1 cellular context compared by ENCODE assay signal in the genomic region with DNA sequence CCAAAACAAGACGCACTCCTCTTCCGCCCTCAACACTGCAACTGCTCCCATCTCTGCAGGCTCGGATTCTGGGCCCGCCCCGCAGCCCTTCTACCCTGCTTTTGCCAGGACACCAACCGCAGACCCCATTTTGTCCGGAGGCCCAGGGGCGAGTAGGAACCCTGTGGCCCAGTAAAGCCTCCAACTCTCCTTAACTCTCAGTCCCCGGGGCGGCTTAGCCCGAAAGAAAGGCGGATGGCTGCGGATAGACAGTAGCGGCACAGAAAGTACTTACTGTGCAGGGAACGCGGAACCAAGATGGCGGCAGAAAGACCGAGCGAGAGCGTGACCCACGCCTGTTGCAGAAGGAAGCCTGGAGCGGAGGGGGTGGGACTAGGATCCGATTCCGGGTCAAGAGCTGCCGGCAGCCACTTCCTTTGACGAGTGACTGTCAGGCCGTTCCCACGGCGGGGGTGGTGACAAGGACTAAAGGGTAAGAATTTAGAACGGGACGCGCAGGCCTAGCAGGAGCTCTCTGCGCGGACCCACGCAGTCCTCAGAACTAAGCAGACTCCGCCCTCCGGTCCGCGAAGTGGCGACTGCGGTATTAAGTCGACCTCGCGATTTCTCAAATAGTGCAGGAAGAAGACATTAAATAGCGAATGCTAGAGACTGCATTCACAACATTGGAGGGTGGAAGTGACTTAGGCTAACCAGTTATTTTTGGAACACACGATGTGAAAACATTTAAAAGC.
TF ChIP-seq lines count a peak whose summit lies in the region.

TSS of gene NACA (minus strand) at position 311 of the 734 bp plus-strand sequence. CDS start 778 bp downstream, outside the sequence.

TF ChIP-seq in HepG2, 621 proteins besides CTCF, POLR2A, EP300 and RAD21 (continued from another document and continues in another):
- 0 out of 2 replicates have a peak, but pooled peaks have one; percentile 76 for TF ChIP-seq ZHX1 (CRISPR knock-in tag; IDR thresholded peaks at IDR 0.05; ENCODE audit: low read depth)
- TF ChIP-seq JUND (CRISPR knock-in tag; IDR thresholded peaks at IDR 0.05) = 0 out of 2 replicates have a peak, but pooled peaks have one; percentile 26
- 0 out of 2 replicates have a peak, but pooled peaks have one; percentile 23 for TF ChIP-seq ATRX (CRISPR knock-in tag; IDR thresholded peaks at IDR 0.05; ENCODE audit: borderline replicate concordance)
- TF ChIP-seq ZFY (CRISPR knock-in tag; IDR thresholded peaks at IDR 0.05) = peak; percentile 89
- TF ChIP-seq HINFP (CRISPR knock-in tag; IDR thresholded peaks at IDR 0.05; ENCODE audit: low read depth) = peak; percentile 96
- TF ChIP-seq GPN1 (CRISPR knock-in tag; IDR thresholded peaks at IDR 0.05; ENCODE audit: borderline replicate concordance) = 0 out of 2 replicates have a peak, but pooled peaks have one; percentile 72
- TF ChIP-seq NFIB (CRISPR knock-in tag; IDR thresholded peaks at IDR 0.05; ENCODE audit: borderline replicate concordance) = no peak
- TF ChIP-seq, protein P1, sequence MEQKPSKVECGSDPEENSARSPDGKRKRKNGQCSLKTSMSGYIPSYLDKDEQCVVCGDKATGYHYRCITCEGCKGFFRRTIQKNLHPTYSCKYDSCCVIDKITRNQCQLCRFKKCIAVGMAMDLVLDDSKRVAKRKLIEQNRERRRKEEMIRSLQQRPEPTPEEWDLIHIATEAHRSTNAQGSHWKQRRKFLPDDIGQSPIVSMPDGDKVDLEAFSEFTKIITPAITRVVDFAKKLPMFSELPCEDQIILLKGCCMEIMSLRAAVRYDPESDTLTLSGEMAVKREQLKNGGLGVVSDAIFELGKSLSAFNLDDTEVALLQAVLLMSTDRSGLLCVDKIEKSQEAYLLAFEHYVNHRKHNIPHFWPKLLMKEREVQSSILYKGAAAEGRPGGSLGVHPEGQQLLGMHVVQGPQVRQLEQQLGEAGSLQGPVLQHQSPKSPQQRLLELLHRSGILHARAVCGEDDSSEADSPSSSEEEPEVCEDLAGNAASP (CRISPR knock-in tag; IDR thresholded peaks at IDR 0.05; ENCODE audit: borderline replicate concordance) = peak; percentile 49; the same call in 1 of the 2 replicates
- no peak for TF ChIP-seq ZBTB1 (CRISPR knock-in tag; IDR thresholded peaks at IDR 0.05; ENCODE audit: borderline replicate concordance)
- TF ChIP-seq, protein P2, sequence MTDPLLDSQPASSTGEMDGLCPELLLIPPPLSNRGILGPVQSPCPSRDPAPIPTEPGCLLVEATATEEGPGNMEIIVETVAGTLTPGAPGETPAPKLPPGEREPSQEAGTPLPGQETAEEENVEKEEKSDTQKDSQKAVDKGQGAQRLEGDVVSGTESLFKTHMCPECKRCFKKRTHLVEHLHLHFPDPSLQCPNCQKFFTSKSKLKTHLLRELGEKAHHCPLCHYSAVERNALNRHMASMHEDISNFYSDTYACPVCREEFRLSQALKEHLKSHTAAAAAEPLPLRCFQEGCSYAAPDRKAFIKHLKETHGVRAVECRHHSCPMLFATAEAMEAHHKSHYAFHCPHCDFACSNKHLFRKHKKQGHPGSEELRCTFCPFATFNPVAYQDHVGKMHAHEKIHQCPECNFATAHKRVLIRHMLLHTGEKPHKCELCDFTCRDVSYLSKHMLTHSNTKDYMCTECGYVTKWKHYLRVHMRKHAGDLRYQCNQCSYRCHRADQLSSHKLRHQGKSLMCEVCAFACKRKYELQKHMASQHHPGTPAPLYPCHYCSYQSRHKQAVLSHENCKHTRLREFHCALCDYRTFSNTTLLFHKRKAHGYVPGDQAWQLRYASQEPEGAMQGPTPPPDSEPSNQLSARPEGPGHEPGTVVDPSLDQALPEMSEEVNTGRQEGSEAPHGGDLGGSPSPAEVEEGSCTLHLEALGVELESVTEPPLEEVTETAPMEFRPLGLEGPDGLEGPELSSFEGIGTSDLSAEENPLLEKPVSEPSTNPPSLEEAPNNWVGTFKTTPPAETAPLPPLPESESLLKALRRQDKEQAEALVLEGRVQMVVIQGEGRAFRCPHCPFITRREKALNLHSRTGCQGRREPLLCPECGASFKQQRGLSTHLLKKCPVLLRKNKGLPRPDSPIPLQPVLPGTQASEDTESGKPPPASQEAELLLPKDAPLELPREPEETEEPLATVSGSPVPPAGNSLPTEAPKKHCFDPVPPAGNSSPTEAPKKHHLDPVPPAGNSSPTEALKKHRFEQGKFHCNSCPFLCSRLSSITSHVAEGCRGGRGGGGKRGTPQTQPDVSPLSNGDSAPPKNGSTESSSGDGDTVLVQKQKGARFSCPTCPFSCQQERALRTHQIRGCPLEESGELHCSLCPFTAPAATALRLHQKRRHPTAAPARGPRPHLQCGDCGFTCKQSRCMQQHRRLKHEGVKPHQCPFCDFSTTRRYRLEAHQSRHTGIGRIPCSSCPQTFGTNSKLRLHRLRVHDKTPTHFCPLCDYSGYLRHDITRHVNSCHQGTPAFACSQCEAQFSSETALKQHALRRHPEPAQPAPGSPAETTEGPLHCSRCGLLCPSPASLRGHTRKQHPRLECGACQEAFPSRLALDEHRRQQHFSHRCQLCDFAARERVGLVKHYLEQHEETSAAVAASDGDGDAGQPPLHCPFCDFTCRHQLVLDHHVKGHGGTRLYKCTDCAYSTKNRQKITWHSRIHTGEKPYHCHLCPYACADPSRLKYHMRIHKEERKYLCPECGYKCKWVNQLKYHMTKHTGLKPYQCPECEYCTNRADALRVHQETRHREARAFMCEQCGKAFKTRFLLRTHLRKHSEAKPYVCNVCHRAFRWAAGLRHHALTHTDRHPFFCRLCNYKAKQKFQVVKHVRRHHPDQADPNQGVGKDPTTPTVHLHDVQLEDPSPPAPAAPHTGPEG (CRISPR knock-in tag; IDR thresholded peaks at IDR 0.05) = peak; percentile 71; the same call in 1 of the 2 replicates
- TF ChIP-seq BORCS8-MEF2B (CRISPR knock-in tag; IDR thresholded peaks at IDR 0.05) = peak; percentile 73
- TF ChIP-seq SIN3A (IDR thresholded peaks at IDR 0.05; ENCODE audit: borderline replicate concordance, low read depth, low read length) = peak; percentile 85; the same call in 1 of the 2 replicates
- TF ChIP-seq, protein P3, sequence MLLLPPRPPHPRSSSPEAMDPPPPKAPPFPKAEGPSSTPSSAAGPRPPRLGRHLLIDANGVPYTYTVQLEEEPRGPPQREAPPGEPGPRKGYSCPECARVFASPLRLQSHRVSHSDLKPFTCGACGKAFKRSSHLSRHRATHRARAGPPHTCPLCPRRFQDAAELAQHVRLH (CRISPR knock-in tag; IDR thresholded peaks at IDR 0.05; ENCODE audit: borderline replicate concordance, low read depth) = peak; percentile 97
- peak; percentile 89 for TF ChIP-seq MXD4 (CRISPR knock-in tag; IDR thresholded peaks at IDR 0.05)
- TF ChIP-seq ZNF34 (CRISPR knock-in tag; IDR thresholded peaks at IDR 0.05; ENCODE audit: borderline replicate concordance) = no peak
- peak; percentile 82 for TF ChIP-seq MIER3 (CRISPR knock-in tag; IDR thresholded peaks at IDR 0.05; ENCODE audit: borderline replicate concordance)
- no peak for TF ChIP-seq ZNF432 (CRISPR knock-in tag; IDR thresholded peaks at IDR 0.05; ENCODE audit: borderline replicate concordance)
- TF ChIP-seq MIXL1 (CRISPR knock-in tag; IDR thresholded peaks at IDR 0.05) = no peak; the same call in 1 of the 2 replicates
- no peak for TF ChIP-seq ZNF20 (CRISPR knock-in tag; IDR thresholded peaks at IDR 0.05)
- TF ChIP-seq SMAD3 (CRISPR knock-in tag; IDR thresholded peaks at IDR 0.05) = peak; percentile 65; the same call in 1 of the 2 replicates
- peak; percentile 92 for TF ChIP-seq SMYD3 (CRISPR knock-in tag; IDR thresholded peaks at IDR 0.05)
- TF ChIP-seq HDAC1 (CRISPR knock-in tag; IDR thresholded peaks at IDR 0.05) = peak; percentile 85
- TF ChIP-seq MTF1 (CRISPR knock-in tag; IDR thresholded peaks at IDR 0.05) = no peak
- TF ChIP-seq ZNF530 (CRISPR knock-in tag; IDR thresholded peaks at IDR 0.05; ENCODE audit: low read depth) = 0 out of 2 replicates have a peak, but pooled peaks have one; percentile 72
- TF ChIP-seq FOXC1 (CRISPR knock-in tag; IDR thresholded peaks at IDR 0.05; ENCODE audit: borderline replicate concordance) = peak; percentile 90
- peak; percentile 97; the same call in 1 of the 2 replicates for TF ChIP-seq ZZZ3 (CRISPR knock-in tag; IDR thresholded peaks at IDR 0.05; ENCODE audit: borderline replicate concordance)
- no peak for TF ChIP-seq ZNF7 (CRISPR knock-in tag; IDR thresholded peaks at IDR 0.05)
- peak; percentile 83; the same call in 1 of the 2 replicates for TF ChIP-seq ARNT2 (CRISPR knock-in tag; IDR thresholded peaks at IDR 0.05; ENCODE audit: low read depth)
- no peak for TF ChIP-seq SMARCC2 (IDR thresholded peaks at IDR 0.05)
- TF ChIP-seq ZFX (CRISPR knock-in tag; IDR thresholded peaks at IDR 0.05; ENCODE audit: low read depth) = peak; percentile 94
- no peak for TF ChIP-seq PRDM4 (CRISPR knock-in tag; IDR thresholded peaks at IDR 0.05; ENCODE audit: borderline replicate concordance)
- TF ChIP-seq U2AF1 (optimal IDR thresholded peaks at IDR 0.05; ENCODE audit: low read depth, low read length) = no peak
- TF ChIP-seq KLF16 (CRISPR knock-in tag; IDR thresholded peaks at IDR 0.05) = peak in 1 of 2 experiments; percentile 85; a peak in 2 of 4 replicates
- TF ChIP-seq ZNF350 (CRISPR knock-in tag; IDR thresholded peaks at IDR 0.05; ENCODE audit: borderline replicate concordance, low read depth) = peak; percentile 98
- TF ChIP-seq MAF1 (CRISPR knock-in tag; IDR thresholded peaks at IDR 0.05; ENCODE audit: borderline replicate concordance) = peak; percentile 39; the same call in 1 of the 2 replicates
- TF ChIP-seq BCL3 (CRISPR knock-in tag; IDR thresholded peaks at IDR 0.05) = peak; percentile 70; the same call in 1 of the 2 replicates
- TF ChIP-seq, protein P4, sequence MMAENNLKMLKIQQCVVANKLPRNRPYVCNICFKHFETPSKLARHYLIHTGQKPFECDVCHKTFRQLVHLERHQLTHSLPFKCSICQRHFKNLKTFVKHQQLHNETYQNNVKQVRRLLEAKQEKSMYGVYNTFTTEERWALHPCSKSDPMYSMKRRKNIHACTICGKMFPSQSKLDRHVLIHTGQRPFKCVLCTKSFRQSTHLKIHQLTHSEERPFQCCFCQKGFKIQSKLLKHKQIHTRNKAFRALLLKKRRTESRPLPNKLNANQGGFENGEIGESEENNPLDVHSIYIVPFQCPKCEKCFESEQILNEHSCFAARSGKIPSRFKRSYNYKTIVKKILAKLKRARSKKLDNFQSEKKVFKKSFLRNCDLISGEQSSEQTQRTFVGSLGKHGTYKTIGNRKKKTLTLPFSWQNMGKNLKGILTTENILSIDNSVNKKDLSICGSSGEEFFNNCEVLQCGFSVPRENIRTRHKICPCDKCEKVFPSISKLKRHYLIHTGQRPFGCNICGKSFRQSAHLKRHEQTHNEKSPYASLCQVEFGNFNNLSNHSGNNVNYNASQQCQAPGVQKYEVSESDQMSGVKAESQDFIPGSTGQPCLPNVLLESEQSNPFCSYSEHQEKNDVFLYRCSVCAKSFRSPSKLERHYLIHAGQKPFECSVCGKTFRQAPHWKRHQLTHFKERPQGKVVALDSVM (CRISPR knock-in tag; IDR thresholded peaks at IDR 0.05) = no peak
- no peak for TF ChIP-seq NR2F2 (IDR thresholded peaks at IDR 0.05; ENCODE audit: borderline replicate concordance, low read depth)
- peak; percentile 62; the same call in 1 of the 2 replicates for TF ChIP-seq KLF11 (CRISPR knock-in tag; IDR thresholded peaks at IDR 0.05)
- no peak; the same call in 1 of the 2 replicates for TF ChIP-seq GTF3A (CRISPR knock-in tag; conservative IDR thresholded peaks at IDR 0.05)
